ENCODE assay signal across 16 cellular contexts in the genomic region with DNA sequence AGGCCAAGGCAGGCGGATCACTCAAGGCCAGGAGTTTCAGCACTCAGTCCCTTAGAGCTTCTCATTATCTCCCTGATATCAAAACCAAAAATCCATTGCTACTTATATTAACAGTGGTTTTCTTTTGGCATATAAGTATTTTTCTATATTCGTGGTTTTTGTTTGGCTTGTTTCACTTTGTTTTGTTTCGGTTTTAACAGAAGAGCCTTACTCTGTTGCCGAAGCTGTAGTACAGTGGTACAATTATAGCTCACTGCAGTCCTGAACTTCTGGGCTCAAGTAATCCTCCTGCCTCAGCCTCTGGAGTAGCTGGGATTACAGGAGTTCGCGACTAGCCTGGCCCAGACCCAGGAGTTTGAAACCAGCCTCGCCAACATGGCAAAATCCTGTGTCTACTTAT. TPM values are rescaled to one million over a fixed set of nuclear protein-coding genes. Genes with fewer than 3 reads are reported as not detected.
DNase-seq lines count a peak whose midpoint lies in the region; ATAC-seq and TF ChIP-seq lines count a peak whose summit lies in the region.
"Had no signal": no experiment of that assay in that cellular context is flagged by ENCODE, and none has a peak within 500 bp of the region (broad histone marks: within the 10 kb centered on the region; RNA-seq: fewer than 3 reads in every experiment).

No MANE protein-coding gene starts in this region.

- BruUV-seq in PC-9 (replicated peaks; lab: Mats Ljungman, UMichigan), result no TSS peak

- POLR2A ChIA-PET in PC-9 (lab: Charles Lee; ENCODE audit: unreplicated experiment), result no interaction called here

- no peak for TF ChIP-seq POLR2A in thyroid gland (IDR thresholded peaks at IDR 0.05)

- H3K27me3 ChIP-seq in KMS-11 (ENCODE audit: insufficient read depth, low read depth) (no peaks in the 10 kb centered on the region), PC-9 (ENCODE audit: insufficient read depth, low read depth) (no peaks in the 10 kb centered on the region), thyroid gland (no peaks in the 10 kb centered on the region)

- no peak overlapping the region for H3K4me3 ChIP-seq in KMS-11 (IDR thresholded peaks at IDR 0.05; ENCODE audit: insufficient read depth, low read depth, low read length)
- no peak overlapping the region for H3K4me3 ChIP-seq in PC-9
- H3K4me3 ChIP-seq in thyroid gland (replicated peaks in 1 of 3), result no peak overlapping the region
- H3K4me3 ChIP-seq: GM12878, GM23248 had no signal

- H4K20me1 ChIP-seq in KMS-11 (ENCODE audit: insufficient read depth) (no peaks in the 10 kb centered on the region), PC-9 (ENCODE audit: insufficient read depth) (no peaks in the 10 kb centered on the region)

- H3K27ac ChIP-seq in KMS-11 (no peak overlapping the region), PC-9 (no peak overlapping the region), thyroid gland (no peak overlapping the region)
- H3K27ac ChIP-seq: GM23248 had no signal

- TF ChIP-seq CTCF in KMS-11 (conservative IDR thresholded peaks at IDR 0.05; ENCODE audit: low read depth, low read length) (no peak), PC-9 (conservative IDR thresholded peaks at IDR 0.05) (no peak), thyroid gland (IDR thresholded peaks at IDR 0.05) (no peak)

- ATAC-seq in GM18519 (IDR thresholded peaks at IDR 0.05; ENCODE audit: low FRiP score, unreplicated experiment) (peak; percentile 54), HG02763 (IDR thresholded peaks at IDR 0.05; ENCODE audit: unreplicated experiment) (no peak), HG03095 (IDR thresholded peaks at IDR 0.05; ENCODE audit: unreplicated experiment) (no peak)
- ATAC-seq: CD8-positive, alpha-beta T cell; GM12878 had no signal

- no peaks in the 10 kb centered on the region for H3K9me2 ChIP-seq in PC-9 (ENCODE audit: insufficient read depth)

- 74 to 76% methylated on average over 7 of the region's 7 CpGs for WGBS in thyroid gland, 2 donors

- H3K9ac ChIP-seq in KMS-11, result no peak overlapping the region
- H3K9ac ChIP-seq: GM23248 had no signal

- intact Hi-C loops in PC-9 (cut with micrococcal nuclease; ENCODE audit: unreplicated experiment), result no loop called here
- intact Hi-C loops in thyroid gland (cut with DNase I), result no loop called here

- CTCF ChIA-PET in PC-9 (lab: Charles Lee), result no interaction called here

- H3F3A ChIP-seq in PC-9 (ENCODE audit: insufficient read depth, low read depth), result no peaks in the 10 kb centered on the region

- H3K79me2 ChIP-seq in KMS-11 (ENCODE audit: insufficient read depth, low read depth), result no peaks in the 10 kb centered on the region
- H3K79me2 ChIP-seq in PC-9 (ENCODE audit: low read depth), result no peaks in the 10 kb centered on the region

- H3K36me3 ChIP-seq in KMS-11 (ENCODE audit: insufficient read depth) (no peaks in the 10 kb centered on the region), PC-9 (ENCODE audit: low read depth) (no peaks in the 10 kb centered on the region), thyroid gland (no peaks in the 10 kb centered on the region)

- H3K4me1 ChIP-seq in KMS-11 (ENCODE audit: low read depth, poor library complexity, severe bottlenecking) (peaks cover 5% of the 10 kb centered on the region), PC-9 (replicated peaks; ENCODE audit: insufficient read depth) (no peaks in the 10 kb centered on the region), thyroid gland (no peaks in the 10 kb centered on the region)

- peak overlapping the region; percentile 29; the same call in 1 of the 2 replicates for H3K4me2 ChIP-seq in KMS-11
- no peak overlapping the region for H3K4me2 ChIP-seq in PC-9

- H2AFZ ChIP-seq in KMS-11 (ENCODE audit: low read depth) (peak overlapping the region; percentile 35; the same call in 1 of the 2 replicates), PC-9 (peak overlapping the region; percentile 5; the same call in 1 of the 2 replicates)
- H2AFZ ChIP-seq: GM23248 had no signal

- DNase-seq in PC-9 (no peak), thyroid gland (no peak)
- DNase-seq: C1 segment of cervical spinal cord; Caco-2; CD4-positive, CD25-positive, alpha-beta regulatory T cell; CD8-positive, alpha-beta T cell; DMS79; EL; GM23248; H7; HCEC 1CT had no signal

- H3K9me3 ChIP-seq in PC-9 (ENCODE audit: insufficient read depth, low read depth) (peaks cover 3% of the 10 kb centered on the region; the same call in 1 of the 2 replicates), thyroid gland (no peaks in the 10 kb centered on the region)
- H3K9me3 ChIP-seq: Caco-2 had no signal

RNA-seq across cellular contexts. Expression of a gene that starts 42.5 kb away (rescaled TPM):
- 7.9 and 10.0 TPM in 2 replicates for total RNA-seq in PC-9 (2021)
- 10 to 100 TPM; 15.8 to 18.0 (median 16.9) TPM for total RNA-seq in thyroid gland
- total RNA-seq: CD4-positive, CD25-positive, alpha-beta regulatory T cell had no signal
